Comparison of ENCODE assay signal across 8 cellular contexts in the genomic region with DNA sequence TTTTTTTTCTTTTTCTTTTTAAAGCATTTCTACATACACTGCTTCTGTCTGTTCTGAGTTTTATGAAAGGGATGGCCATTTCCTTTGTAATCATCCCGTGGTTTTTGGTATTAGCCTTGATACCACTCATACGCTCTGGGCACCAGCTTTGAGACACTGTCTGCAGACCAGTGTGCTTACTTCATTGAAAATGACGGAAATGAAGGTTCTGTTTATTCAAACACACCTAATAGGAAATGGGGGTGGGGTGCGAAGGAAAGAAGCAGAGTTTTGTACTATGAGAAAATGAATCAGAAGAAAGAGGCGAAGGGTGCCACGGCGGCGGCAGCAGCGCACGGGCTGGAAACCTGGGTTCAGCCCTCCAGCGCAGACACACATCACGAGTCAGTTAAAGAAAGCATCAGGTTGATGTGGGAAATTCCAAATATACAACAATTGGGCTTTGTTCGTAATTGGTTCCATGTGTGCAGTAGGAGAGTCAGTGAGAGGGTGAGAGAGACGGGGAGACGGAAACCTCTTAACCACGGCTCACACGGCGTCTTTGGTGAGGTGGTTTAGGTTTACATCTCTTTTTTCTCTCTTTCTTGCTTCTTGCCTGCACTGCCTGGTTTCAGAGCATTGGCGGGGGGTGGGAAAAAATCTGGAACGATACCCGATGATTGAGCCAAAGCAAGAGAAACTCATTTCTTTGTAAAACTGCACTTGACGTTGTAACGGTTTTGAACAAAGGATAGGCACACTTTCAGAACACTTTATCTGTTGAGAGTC.
DNase-seq lines count a peak whose midpoint lies in the region; ATAC-seq lines count a peak whose summit lies in the region.

No MANE protein-coding gene starts in this region.

- H3K4me3 ChIP-seq in H7 (ENCODE audit: insufficient read depth, low read depth, low read length), result no peak overlapping the region

- ATAC-seq in GM18858 (IDR thresholded peaks at IDR 0.05; ENCODE audit: unreplicated experiment) (peak; percentile 38), HG02973 (IDR thresholded peaks at IDR 0.05; ENCODE audit: unreplicated experiment) (no peak)

- no peaks in the 10 kb centered on the region for H3K9me3 Mint-ChIP-seq in immature natural killer cell

- peaks cover 17 to 35% (median 20%) of the 10 kb centered on the region in 3 donors for H3K27me3 Mint-ChIP-seq in immature natural killer cell (ENCODE audit: low read depth in 3 of 3)

- peaks cover 25 to 30% of the 10 kb centered on the region in 2 donors for H3K4me1 Mint-ChIP-seq in immature natural killer cell

- H3K36me3 ChIP-seq in H7 (replicated peaks; ENCODE audit: control insufficient read depth, insufficient read depth, low read length), result no peaks in the 10 kb centered on the region

- DNase-seq in NCI-H774 (lab: John Stamatoyannopoulos, UW), result peak; percentile 15
- DNase-seq in activated effector memory CD4-positive, alpha-beta T cell treated with anti-CD3 and anti-CD28 coated beads, Interleukin-2, amount 50 U/mL, for 16 hours, result peak; percentile 89
- DNase-seq in immature natural killer cell, result peak; percentile 5 to 18 (median 6)
- peak; percentile 37 to 59 for DNase-seq in stimulated activated CD4-positive, alpha-beta T cell treated with anti-CD3 and anti-CD28 coated beads, Interleukin-4, amount 100 ng/mL, for 48 hours (ENCODE audit: low read depth in 2 of 2)
- DNase-seq in NCI-H226, result no peak
- DNase-seq in H7, result no peak

- peaks cover 0 to 6% (median 0%) of the 10 kb centered on the region in 3 donors for H3K36me3 Mint-ChIP-seq in immature natural killer cell

- H3K27ac Mint-ChIP-seq in immature natural killer cell, result peak overlapping the region in 1 of 6 donors; percentile 42

- peak overlapping the region; percentile 51 to 87 (median 75) for H3K4me3 Mint-ChIP-seq in immature natural killer cell

- no peaks in the 10 kb centered on the region for H3K27me3 ChIP-seq in H7 (ENCODE audit: control insufficient read depth, insufficient read depth, low read length)

Comparison
In these comparisons a context has a peak if more than half of its experiments do, and no peak if none do; other contexts are left out.
1. DNase-seq: peak in NCI-H774 (single experiment), activated effector memory CD4-positive, alpha-beta T cell treated with anti-CD3 and anti-CD28 coated beads, Interleukin-2, amount 50 U/mL, for 16 hours (single experiment), immature natural killer cell (3 of 3) and stimulated activated CD4-positive, alpha-beta T cell treated with anti-CD3 and anti-CD28 coated beads, Interleukin-4, amount 100 ng/mL, for 48 hours (2 of 2); none in NCI-H226 (single experiment) and H7 (single experiment).